32 cellular contexts compared by ENCODE assay signal in genomic region chr5:128446-128845, GRCh38. TPM values are rescaled to one million over a fixed set of nuclear protein-coding genes. Genes with fewer than 3 reads are reported as not detected.
"Had no signal": no experiment of that assay in that cellular context is flagged by ENCODE, and none has a peak within 500 bp of the region (broad histone marks: within the 10 kb centered on the region; RNA-seq: fewer than 3 reads in every experiment).

No MANE protein-coding gene starts in this region.

- H3K9me3 ChIP-seq: adrenal gland, colonic mucosa, neutrophil, transverse colon had no signal

- H3K27ac Mint-ChIP-seq: activated naive CD8-positive, alpha-beta T cell; activated T-helper 2 cell treated with anti-CD3 and anti-CD28 coated beads, Interferon-gamma antibody, Interleukin-2, Interleukin-4, amounts not matched to agents 10 μg/mL and 5 μg/mL and 100 μg/mL, durations not matched to agents 14 hours and 24 hours and 36 hours; effector memory CD8-positive, alpha-beta T cell; nephron; stimulated activated effector memory CD8-positive, alpha-beta T cell treated with anti-CD3 and anti-CD28 coated beads, Interleukin-12 subunit alpha, Interleukin-12 subunit beta, amount 100 ng/mL, for 72 hours; stimulated activated naive CD8-positive, alpha-beta T cell treated with anti-CD3 and anti-CD28 coated beads, Interleukin-15, amount 100 ng/mL, for 72 hours had no signal

- H3K27me3 ChIP-seq: adrenal gland, ascending aorta, breast epithelium, colonic mucosa, gastroesophageal sphincter, neutrophil, ovary, uterus had no signal

- H3K36me3 ChIP-seq: adrenal gland, ascending aorta, breast epithelium, colonic mucosa, gastroesophageal sphincter, neutrophil, ovary, transverse colon, uterus had no signal

- ATAC-seq: activated T-cell treated with anti-CD3 and anti-CD28 coated beads, Interleukin-2, amount 50 U/mL, for 4 hours; effector memory CD8-positive, alpha-beta T cell; esophagus mucosa; gastroesophageal sphincter; left cardiac atrium; psoas muscle; right cardiac atrium; stimulated activated effector memory CD8-positive, alpha-beta T cell treated with anti-CD3 and anti-CD28 coated beads, Interleukin-12 subunit alpha, Interleukin-12 subunit beta, amount 100 ng/mL, for 72 hours; stimulated activated naive CD8-positive, alpha-beta T cell treated with anti-CD3 and anti-CD28 coated beads, Interleukin-15, amount 100 ng/mL, for 72 hours had no signal

- H3K36me3 Mint-ChIP-seq: stimulated activated effector memory CD8-positive, alpha-beta T cell treated with anti-CD3 and anti-CD28 coated beads, Interleukin-12 subunit alpha, Interleukin-12 subunit beta, amount 100 ng/mL, for 72 hours had no signal

- FAIRE-seq: endothelial cell of umbilical vein had no signal

- H3K4me3 Mint-ChIP-seq: activated naive CD8-positive, alpha-beta T cell; activated T-cell treated with anti-CD3 and anti-CD28 coated beads, Interleukin-2, amount 50 U/mL, for 4 hours; effector memory CD8-positive, alpha-beta T cell; nephron; stimulated activated effector memory CD8-positive, alpha-beta T cell treated with anti-CD3 and anti-CD28 coated beads, Interleukin-12 subunit alpha, Interleukin-12 subunit beta, amount 100 ng/mL, for 72 hours; stimulated activated naive CD8-positive, alpha-beta T cell treated with anti-CD3 and anti-CD28 coated beads, Interleukin-15, amount 100 ng/mL, for 72 hours had no signal

- H3K4me3 ChIP-seq: adrenal gland, ascending aorta, breast epithelium, colonic mucosa, dorsolateral prefrontal cortex, gastroesophageal sphincter, ovary, psoas muscle, skin epidermis, transverse colon, uterus had no signal

- H3K27ac ChIP-seq: adrenal gland, ascending aorta, breast epithelium, colonic mucosa, dorsolateral prefrontal cortex, gastroesophageal sphincter, neutrophil, ovary, psoas muscle, skin epidermis, transverse colon, uterus had no signal

- H3K4me1 ChIP-seq: adrenal gland, ascending aorta, breast epithelium, colonic mucosa, psoas muscle, transverse colon, uterus had no signal

- H3K4me1 Mint-ChIP-seq: nephron; stimulated activated effector memory CD8-positive, alpha-beta T cell treated with anti-CD3 and anti-CD28 coated beads, Interleukin-12 subunit alpha, Interleukin-12 subunit beta, amount 100 ng/mL, for 72 hours; stimulated activated naive CD8-positive, alpha-beta T cell treated with anti-CD3 and anti-CD28 coated beads, Interleukin-15, amount 100 ng/mL, for 72 hours had no signal

- DNase-seq: activated CD4-positive, alpha-beta T cell treated with anti-CD3 and anti-CD28 coated beads, Interleukin-2, amount 50 U/mL, for 4 hours; activated CD8-positive, alpha-beta memory T cell treated with anti-CD3 and anti-CD28 coated beads, Interleukin-2, amount 50 U/mL, for 48 hours; activated naive CD4-positive, alpha-beta T cell; activated T-cell treated with anti-CD3 and anti-CD28 coated beads, Interleukin-2, amount 50 U/mL, for 4 hours; adrenal gland; colonic mucosa; dorsolateral prefrontal cortex; effector memory CD8-positive, alpha-beta T cell; head of caudate nucleus; hypothalamus; islet precursor cell; left cardiac atrium; midbrain; ovary; psoas muscle; right cardiac atrium; stimulated activated CD4-positive, alpha-beta T cell treated with anti-CD3 and anti-CD28 coated beads, Interleukin-2, amount 100 ng/mL, for 24 hours; stimulated activated naive CD8-positive, alpha-beta T cell treated with anti-CD3 and anti-CD28 coated beads, Interleukin-15, amount 100 ng/mL, for 72 hours; T-helper 9 cell; transverse colon; uterus had no signal

RNA-seq across cellular contexts. Expression of gene PLEKHG4B, which starts 36.5 kb away (rescaled TPM):
- total RNA-seq: activated T-helper 2 cell treated with anti-CD3 and anti-CD28 coated beads, Interferon-gamma antibody, Interleukin-2, Interleukin-4, amounts not matched to agents 10 μg/mL and 5 μg/mL and 100 μg/mL, durations not matched to agents 14 hours and 24 hours and 36 hours; ascending aorta; endothelial cell of umbilical vein; psoas muscle had no signal
- polyA plus RNA-seq: endothelial cell of umbilical vein had no signal
